ENCODE assay signal across 27 cellular contexts in genomic region chr6:20845592-20845991, GRCh38.
A peak's percentile ranks its signal among the peaks of the same experiment; 100 is the strongest.
DNase-seq lines count a peak whose midpoint lies in the region; ATAC-seq, FAIRE-seq and TF ChIP-seq lines count a peak whose summit lies in the region.
"Had no signal": no experiment of that assay in that cellular context is flagged by ENCODE, and none has a peak within 500 bp of the region (broad histone marks: within the 10 kb centered on the region; RNA-seq: fewer than 3 reads in every experiment).

No MANE protein-coding gene starts in this region.

- dilution Hi-C loops in IMR-90 (cut with HindIII; ENCODE audit: low sequenced_read_pairs, unreplicated experiment): no loop called here

- H3K4me2 ChIP-seq in IMR-90 (ENCODE audit: low read depth, low read length) (no peak overlapping the region), GM12878 (ENCODE audit: control insufficient read depth, insufficient read depth) (no peak overlapping the region)

- no peaks in the 10 kb centered on the region for H3K9me1 ChIP-seq in IMR-90 (ENCODE audit: insufficient read depth, low read length)

- no peak overlapping the region for H2BK15ac ChIP-seq in IMR-90 (ENCODE audit: low read depth, low read length)

- CTCF ChIA-PET in IMR-90 (lab: Yijun Ruan, JAX): no interaction called here
- CTCF ChIA-PET in GM12878 (lab: Yijun Ruan, JAX): no interaction called here

- intact Hi-C loops in IMR-90 (cut with micrococcal nuclease): no loop called here
- intact Hi-C loops in GM12878 (cut with micrococcal nuclease; ENCODE audit: unreplicated experiment): no loop called here

- BruUV-seq in IMR-90 (replicated peaks; lab: Mats Ljungman, UMichigan) (no TSS peak), GM12878 (replicated peaks; lab: Mats Ljungman, UMichigan) (no TSS peak)

- H3K14ac ChIP-seq in IMR-90 (replicated peaks; ENCODE audit: low read depth, low read length): no peak overlapping the region

- FAIRE-seq in GM19239 (lab: Jason Lieb, UNC) (peak; percentile 18), GM12878 (lab: Jason Lieb, UNC) (no peak)
- FAIRE-seq: GM12891, H1 had no signal

- H4K8ac ChIP-seq in IMR-90 (ENCODE audit: low read depth in 2 of 2, low read length in 2 of 2): no peak overlapping the region

- H3K56ac ChIP-seq in IMR-90 (ENCODE audit: extremely low read depth, insufficient read depth, low read length): no peak overlapping the region

- no peak overlapping the region for H3K4ac ChIP-seq in IMR-90 (ENCODE audit: low read depth, low read length)

- no peak for TF ChIP-seq EP300 in GM12878 (IDR thresholded peaks at IDR 0.05; ENCODE audit: borderline replicate concordance in 1 of 2, control insufficient read depth in 1 of 2, low read depth in 2 of 2, low read length in 2 of 2)

- TF ChIP-seq RAD21 in IMR-90 (IDR thresholded peaks at IDR 0.05; ENCODE audit: low read length) (no peak), GM12878 (IDR thresholded peaks at IDR 0.05; ENCODE audit: insufficient read depth, low read depth, low read length) (no peak)

- no peak overlapping the region for H3K18ac ChIP-seq in IMR-90 (ENCODE audit: low read depth, low read length)

- TF ChIP-seq CTCF in IMR-90 (conservative IDR thresholded peaks at IDR 0.05; ENCODE audit: low read depth, low read length) (no peak), GM12878 (IDR thresholded peaks at IDR 0.05 in 2 of 3, conservative IDR thresholded peaks at IDR 0.05 in 1 of 3; ENCODE audit: control insufficient read depth in 2 of 3, extremely low read depth in 1 of 3, insufficient read depth in 1 of 3, low read depth in 3 of 3, low read length in 3 of 3) (no peak)

- no peak overlapping the region for H3K23ac ChIP-seq in IMR-90 (ENCODE audit: low read depth, low read length)

- SMC1A ChIA-PET in GM12878 (lab: Charles Lee; ENCODE audit: uncharacterized antibody, unreplicated experiment): no interaction called here

- H2AFZ ChIP-seq in IMR-90 (replicated peaks; ENCODE audit: low read length, poor library complexity) (no peak overlapping the region), GM12878 (ENCODE audit: control insufficient read depth, low read depth, low read length) (no peak overlapping the region)

- H3K4me1 ChIP-seq in IMR-90 (ENCODE audit: control insufficient read depth, insufficient read depth, low read length): 0 out of 2 replicates have a peak, but pooled peaks cover 2% of the 10 kb centered on the region
- H3K4me1 ChIP-seq in GM12878 (ENCODE audit: control insufficient read depth, insufficient read depth, low read length): no peaks in the 10 kb centered on the region
- no peaks in the 10 kb centered on the region for H3K4me1 ChIP-seq in SJCRH30
- H3K4me1 ChIP-seq: SJSA1 had no signal

- H3K9me3 ChIP-seq in IMR-90 (ENCODE audit: control insufficient read depth, insufficient read depth, low read length) (no peaks in the 10 kb centered on the region), GM12878 (replicated peaks; ENCODE audit: control insufficient read depth, insufficient read depth, low read length) (no peaks in the 10 kb centered on the region), SJCRH30 (replicated peaks) (no peaks in the 10 kb centered on the region)
- H3K9me3 ChIP-seq: MG63, SJSA1 had no signal

- ATAC-seq in IMR-90 (ENCODE audit: low read depth): no peak
- peak; percentile 12; the same call in 2 of the 3 replicates for ATAC-seq in GM12878
- ATAC-seq: CD8-positive, alpha-beta T cell; HCT116; PC-3 had no signal

- no peaks in the 10 kb centered on the region for H4K20me1 ChIP-seq in IMR-90 (ENCODE audit: insufficient read depth, low read length)
- H4K20me1 ChIP-seq in GM12878 (ENCODE audit: control insufficient read depth, insufficient read depth): no peaks in the 10 kb centered on the region

- H2BK120ac ChIP-seq in IMR-90 (ENCODE audit: low read depth, low read length): no peak overlapping the region

- H3K36me3 ChIP-seq in IMR-90 (ENCODE audit: control insufficient read depth, insufficient read depth, low read length): no peaks in the 10 kb centered on the region
- no peaks in the 10 kb centered on the region for H3K36me3 ChIP-seq in GM12878 (ENCODE audit: control insufficient read depth in 2 of 2, insufficient read depth in 2 of 2, low read length in 1 of 2)
- H3K36me3 ChIP-seq in SJCRH30: no peaks in the 10 kb centered on the region
- H3K36me3 ChIP-seq: MG63, SJSA1 had no signal

- POLR2A ChIA-PET in IMR-90 (lab: Charles Lee; ENCODE audit: unreplicated experiment) (no interaction called here), GM12878 (lab: Charles Lee) (no interaction called here)

- no peak overlapping the region for H4K91ac ChIP-seq in IMR-90 (ENCODE audit: insufficient read depth, low read depth, low read length)

- no peaks in the 10 kb centered on the region for H3K79me2 ChIP-seq in GM12878 (ENCODE audit: control insufficient read depth, insufficient read depth, low read length)

- RAD21 ChIA-PET in GM12878 (lab: Charles Lee; ENCODE audit: unreplicated experiment): no interaction called here

- H4K5ac ChIP-seq in IMR-90 (ENCODE audit: low read depth, low read length): no peak overlapping the region

- H3K9ac ChIP-seq in IMR-90 (ENCODE audit: low read depth, low read length) (no peak overlapping the region), GM12878 (ENCODE audit: control insufficient read depth, insufficient read depth, low read length) (no peak overlapping the region)

- no peaks in the 10 kb centered on the region for H3K27me3 ChIP-seq in IMR-90 (ENCODE audit: control insufficient read depth, insufficient read depth, low read length)
- no peaks in the 10 kb centered on the region for H3K27me3 ChIP-seq in GM12878 (replicated peaks in 1 of 2; ENCODE audit: control insufficient read depth in 2 of 2, insufficient read depth in 2 of 2, low read length in 1 of 2)
- H3K27me3 ChIP-seq in SJCRH30: no peaks in the 10 kb centered on the region
- H3K27me3 ChIP-seq: MG63, SJSA1 had no signal

- in situ Hi-C loops in IMR-90 (cut with MboI; ENCODE audit: low sequenced_read_pairs): no loop called here
- in situ Hi-C loops in GM12878 (cut with MboI): no loop called here

- no peaks in the 10 kb centered on the region for H3K79me1 ChIP-seq in IMR-90 (ENCODE audit: low read depth in 1 of 2, low read length in 2 of 2)

- no peak for TF ChIP-seq POLR2A in IMR-90 (IDR thresholded peaks at IDR 0.05; ENCODE audit: low read depth, low read length)
- TF ChIP-seq POLR2A in GM12878 (IDR thresholded peaks at IDR 0.05; ENCODE audit: low read depth, low read length): no peak

- DNase-seq in GM19239 (ENCODE audit: insufficient read length, low spot score) (no peak), IMR-90 (peak; percentile 16), GM12878 (ENCODE audit: low read depth, low spot score) (no peak), kidney tubule cell (ENCODE audit: low spot score) (peak; percentile 1), mesenteric fat pad (ENCODE audit: low spot score) (no peak), SJCRH30 (no peak), COR-L47 (lab: John Stamatoyannopoulos, UW) (no peak)
- DNase-seq: CD8-positive, alpha-beta T cell; DMS 273 treated with DMSO at 0.1 percent for 48 hours; DMS79; EL; GDM1; KBM-7; MG63; NCI-H1105 treated with DMSO at 0.1 percent for 48 hours; NCI-H146; NCI-H1930; NCI-H2107; NCI-H446; NCI-H524 treated with DMSO at 0.1 percent for 48 hours; NCI-H774; PC-3 had no signal

- H3K27ac ChIP-seq in IMR-90 (ENCODE audit: insufficient read depth, low read length) (no peak overlapping the region), GM12878 (ENCODE audit: control insufficient read depth, insufficient read depth) (no peak overlapping the region), SJCRH30 (no peak overlapping the region)
- H3K27ac ChIP-seq: C4-2B, SJSA1 had no signal

- H2BK20ac ChIP-seq in IMR-90 (ENCODE audit: low read depth, low read length): no peak overlapping the region

- no peak overlapping the region for H2BK5ac ChIP-seq in IMR-90 (ENCODE audit: low read depth, low read length, poor library complexity, severe bottlenecking)

- no peak overlapping the region for H2AK9ac ChIP-seq in IMR-90 (replicated peaks; ENCODE audit: low read depth, low read length, poor library complexity)

- H3K4me3 ChIP-seq in IMR-90 (ENCODE audit: insufficient read depth, low read depth, low read length): no peak overlapping the region
- no peak overlapping the region for H3K4me3 ChIP-seq in GM12878
- H3K4me3 ChIP-seq in SJCRH30: no peak overlapping the region
- H3K4me3 ChIP-seq: MG63, SJSA1 had no signal

- H2AK5ac ChIP-seq in IMR-90 (ENCODE audit: low read depth, low read length): no peak overlapping the region

TF ChIP-seq in IMR-90, 13 proteins besides CTCF, POLR2A, EP300 and RAD21:
- TF ChIP-seq FOS (IDR thresholded peaks at IDR 0.05; ENCODE audit: low read depth, low read length) (no peak), MAZ (IDR thresholded peaks at IDR 0.05; ENCODE audit: borderline replicate concordance, low read depth, low read length) (no peak)
TF ChIP-seq in IMR-90: peak in this region for 0.

TF ChIP-seq in GM12878, 131 proteins besides CTCF, POLR2A, EP300 and RAD21:
- no peak for TF ChIP-seq CBX3 (IDR thresholded peaks at IDR 0.05; ENCODE audit: borderline replicate concordance, low read depth)

Comparison
In these comparisons a context has a peak if more than half of its experiments do, and no peak if none do; other contexts are left out.
1. DNase-seq: peak in IMR-90 (single experiment) and kidney tubule cell (single experiment); none in GM19239 (single experiment), GM12878 (single experiment), mesenteric fat pad (single experiment), SJCRH30 (0 of 2) and COR-L47 (single experiment).